In genomic region chr1:109385417-109385816, GRCh38 we compare ENCODE assay signal across 13 cellular contexts. TPM values are rescaled to one million over a fixed set of nuclear protein-coding genes. Genes with fewer than 3 reads are reported as not detected.
DNase-seq lines count a peak whose midpoint lies in the region; ATAC-seq and TF ChIP-seq lines count a peak whose summit lies in the region.
"Had no signal": no experiment of that assay in that cellular context is flagged by ENCODE, and none has a peak within 500 bp of the region (broad histone marks: within the 10 kb centered on the region; RNA-seq: fewer than 3 reads in every experiment).

No MANE protein-coding gene starts in this region.

- H3K4me3 ChIP-seq in body of pancreas (no peak overlapping the region), PC-9 (no peak overlapping the region)

- POLR2A ChIA-PET in PC-9 (lab: Charles Lee; ENCODE audit: unreplicated experiment), result no interaction called here

- no peaks in the 10 kb centered on the region for H3F3A ChIP-seq in PC-9 (ENCODE audit: insufficient read depth, low read depth)

- H3K27me3 ChIP-seq in body of pancreas (no peaks in the 10 kb centered on the region), PC-9 (ENCODE audit: insufficient read depth, low read depth) (no peaks in the 10 kb centered on the region)

- no peaks in the 10 kb centered on the region for H3K9me3 ChIP-seq in body of pancreas
- no peaks in the 10 kb centered on the region for H3K9me3 ChIP-seq in PC-9 (ENCODE audit: insufficient read depth, low read depth)

- CTCF ChIA-PET in PC-9 (lab: Charles Lee), result no interaction called here

- no TSS peak for BruUV-seq in PC-9 (replicated peaks; lab: Mats Ljungman, UMichigan)

- no peaks in the 10 kb centered on the region for H3K9me2 ChIP-seq in PC-9 (ENCODE audit: insufficient read depth)

- no peak overlapping the region for H3K4me2 ChIP-seq in PC-9

- TF ChIP-seq CTCF in body of pancreas (IDR thresholded peaks at IDR 0.05) (no peak), PC-9 (conservative IDR thresholded peaks at IDR 0.05) (no peak)

- H3K36me3 ChIP-seq in body of pancreas (replicated peaks in 1 of 2; ENCODE audit: insufficient read depth in 1 of 2, low read depth in 2 of 2), result no peaks in the 10 kb centered on the region
- H3K36me3 ChIP-seq in PC-9 (ENCODE audit: low read depth), result no peaks in the 10 kb centered on the region

- H3K79me2 ChIP-seq in PC-9 (ENCODE audit: low read depth), result peaks cover 66% of the 10 kb centered on the region

- no peak overlapping the region for H2AFZ ChIP-seq in PC-9

- H3K4me1 ChIP-seq in body of pancreas (peaks cover 35% of the 10 kb centered on the region), PC-9 (replicated peaks; ENCODE audit: insufficient read depth) (peaks cover 16% of the 10 kb centered on the region; the same call in 1 of the 2 replicates)

- H3K27ac ChIP-seq in body of pancreas, result no peak overlapping the region
- peak overlapping the region; percentile 68 for H3K27ac ChIP-seq in substantia nigra (ENCODE audit: low read depth, low read length, poor library complexity, severe bottlenecking)
- no peak overlapping the region for H3K27ac ChIP-seq in PC-9

- TF ChIP-seq POLR2A in body of pancreas (IDR thresholded peaks at IDR 0.05), result no peak

- intact Hi-C loops in body of pancreas (cut with DNase I) (no loop called here), left colon (cut with DNase I, micrococcal nuclease) (no loop called here), PC-9 (cut with micrococcal nuclease; ENCODE audit: unreplicated experiment) (no loop called here)

- H4K20me1 ChIP-seq in PC-9 (ENCODE audit: insufficient read depth), result no peaks in the 10 kb centered on the region

- WGBS in body of pancreas, 2 donors, result 53 to 62% methylated on average over 2 of the region's 2 CpGs

- ATAC-seq in body of pancreas (peak; percentile 53), left colon (peak; percentile 67)

- DNase-seq in NCI-H2029 (lab: John Stamatoyannopoulos, UW) (peak; percentile 36), body of pancreas (peak; percentile 47 to 66 (median 55)), left colon (peak; percentile 19 to 39), substantia nigra (lab: John Stamatoyannopoulos, UW) (peak in 19 of 49 donors; percentile 17 to 67 (median 32)), PC-9 (no peak), AG20443 (ENCODE audit: low spot score) (no peak), cerebellar nuclear complex (lab: John Stamatoyannopoulos, UW) (no peak)
- DNase-seq in activated effector memory CD4-positive, alpha-beta T cell treated with Interleukin-2 at 50 U/mL for 16 hours, result no peak
- DNase-seq: activated CD8-positive, alpha-beta memory T cell treated with anti-CD3 and anti-CD28 coated beads for 24 hours; CD4-positive, alpha-beta memory T cell; mesenchymal stem cell; NCI-H1048; small intestine had no signal

RNA-seq across cellular contexts. Expression of gene SORT1, which starts 12.3 kb away (rescaled TPM):
- total RNA-seq in body of pancreas (10 to 100 TPM; 23.6 to 24.7 TPM), left colon (100 to 1,000 TPM; 123 to 124 TPM), PC-9 (2021) (25.7 and 27.9 TPM in 2 replicates)

RNA-seq across cellular contexts. Expression of gene PSMA5, which starts 40.8 kb away (rescaled TPM):
- total RNA-seq in body of pancreas, result 1 to 10 TPM; 8.6 to 8.9 TPM
- 10 to 100 TPM; 76.3 to 92.1 TPM for total RNA-seq in left colon
- total RNA-seq in PC-9 (2021), result 168 and 172 TPM in 2 replicates

Comparison
In these comparisons a context has a peak if more than half of its experiments do, and no peak if none do; other contexts are left out.
1. DNase-seq: peak in NCI-H2029 (single experiment), body of pancreas (4 of 4) and left colon (2 of 2); none in PC-9 (0 of 2), AG20443 (single experiment), cerebellar nuclear complex (0 of 2) and activated effector memory CD4-positive, alpha-beta T cell treated with Interleukin-2 at 50 U/mL for 16 hours (single experiment).
2. RNA of gene PSMA5, which starts 40.8 kb away (total RNA-seq): 168 to 172 TPM in PC-9 and 76.3 to 92.1 TPM in left colon; 8.6 to 8.9 TPM in body of pancreas; every median in the first group is over 4 times any median in the second.